In genomic region chr6:148523051-148523450, GRCh38 we compare ENCODE assay signal across 16 cellular contexts.
DNase-seq lines count a peak whose midpoint lies in the region; ATAC-seq and TF ChIP-seq lines count a peak whose summit lies in the region.
"Had no signal": no experiment of that assay in that cellular context is flagged by ENCODE, and none has a peak within 500 bp of the region (broad histone marks: within the 10 kb centered on the region; RNA-seq: fewer than 3 reads in every experiment).

No MANE protein-coding gene starts in this region.

- no TSS peak for BruUV-seq in IMR-90 (replicated peaks; lab: Mats Ljungman, UMichigan)

- no peak overlapping the region for H3K23ac ChIP-seq in IMR-90 (ENCODE audit: low read depth, low read length)

- H3K4me2 ChIP-seq in IMR-90 (ENCODE audit: low read depth, low read length), result peak overlapping the region; percentile 5; the same call in 1 of the 2 replicates

- H3K27ac ChIP-seq in IMR-90 (ENCODE audit: insufficient read depth, low read length), result peak overlapping the region; percentile 99; the same call in 1 of the 2 replicates
- H3K27ac ChIP-seq: lower lobe of right lung had no signal

- POLR2A ChIA-PET in AG04449 (lab: Yijun Ruan, JAX) (interaction anchor here (0.5 to 2.4 kb wide), 2 partner anchors 14 to 225 kb away, joined by 3 to 8 read pairs; no protein-coding TSS in a partner anchor), IMR-90 (lab: Charles Lee; ENCODE audit: unreplicated experiment) (no interaction called here)

- H3K4me1 ChIP-seq in IMR-90 (ENCODE audit: control insufficient read depth, insufficient read depth, low read length), result peaks cover 26% of the 10 kb centered on the region

- H3K18ac ChIP-seq in IMR-90 (ENCODE audit: low read depth, low read length), result peak overlapping the region; percentile 99; the same call in 1 of the 2 replicates

- H3K36me3 ChIP-seq in IMR-90 (ENCODE audit: control insufficient read depth, insufficient read depth, low read length), result peaks cover 18% of the 10 kb centered on the region

- no peaks in the 10 kb centered on the region for H3K9me3 ChIP-seq in IMR-90 (ENCODE audit: control insufficient read depth, insufficient read depth, low read length)
- H3K9me3 ChIP-seq: lower lobe of right lung had no signal

- H3K14ac ChIP-seq in IMR-90 (replicated peaks; ENCODE audit: low read depth, low read length), result no peak overlapping the region

- no peaks in the 10 kb centered on the region for H4K20me1 ChIP-seq in IMR-90 (ENCODE audit: insufficient read depth, low read length)

- TF ChIP-seq RAD21 in IMR-90 (IDR thresholded peaks at IDR 0.05; ENCODE audit: low read length), result no peak

- peak; percentile 13 for ATAC-seq in IMR-90 (ENCODE audit: low read depth)
- no peak for ATAC-seq in GM21825 (IDR thresholded peaks at IDR 0.05; ENCODE audit: unreplicated experiment)
- no peak for ATAC-seq in GM18502 (IDR thresholded peaks at IDR 0.05; ENCODE audit: poor library complexity, unreplicated experiment)
- ATAC-seq: HCT116, lower lobe of right lung had no signal

- intact Hi-C loops in IMR-90 (cut with micrococcal nuclease), result loop anchor here (5.0 kb wide), 1 partner anchor 251 kb away; no protein-coding TSS in a partner anchor

- CTCF ChIA-PET in AG04449 (lab: Yijun Ruan, JAX) (interaction anchor here (1.9 to 2.0 kb wide), 2 partner anchors 9 to 37 kb away, joined by 4 read pairs; no protein-coding TSS in a partner anchor), IMR-90 (lab: Yijun Ruan, JAX) (no interaction called here)

- no peaks in the 10 kb centered on the region for H3K27me3 ChIP-seq in IMR-90 (ENCODE audit: control insufficient read depth, insufficient read depth, low read length)

- peak overlapping the region; percentile 47; the same call in 1 of the 2 replicates for H3K4ac ChIP-seq in IMR-90 (ENCODE audit: low read depth, low read length)

- H4K8ac ChIP-seq in IMR-90 (ENCODE audit: low read depth in 2 of 2, low read length in 2 of 2), result peak overlapping the region; percentile 64 to 75; a peak in 2 of 4 replicates

- peaks cover 10 to 51% of the 10 kb centered on the region in 2 experiments for H3K79me1 ChIP-seq in IMR-90 (ENCODE audit: low read depth in 1 of 2, low read length in 2 of 2)

- H3K56ac ChIP-seq in IMR-90 (ENCODE audit: extremely low read depth, insufficient read depth, low read length), result no peak overlapping the region

- in situ Hi-C loops in IMR-90 (cut with MboI; ENCODE audit: low sequenced_read_pairs), result no loop called here

- peak overlapping the region; percentile 16 for H2BK120ac ChIP-seq in IMR-90 (ENCODE audit: low read depth, low read length)

- H3K9me1 ChIP-seq in IMR-90 (ENCODE audit: insufficient read depth, low read length), result peaks cover 11% of the 10 kb centered on the region; the same call in 1 of the 2 replicates

- no peak for TF ChIP-seq CTCF in AG04449 (IDR thresholded peaks at IDR 0.05; ENCODE audit: insufficient read depth, low read length, missing control alignments)
- TF ChIP-seq CTCF in IMR-90 (conservative IDR thresholded peaks at IDR 0.05; ENCODE audit: low read depth, low read length), result no peak
- TF ChIP-seq CTCF in choroid plexus epithelial cell (conservative IDR thresholded peaks at IDR 0.05; ENCODE audit: low read depth, low read length), result no peak

- H4K91ac ChIP-seq in IMR-90 (ENCODE audit: insufficient read depth, low read depth, low read length), result no peak overlapping the region; the same call in 1 of the 2 replicates

- H3K4me3 ChIP-seq in AG04449 (ENCODE audit: low read depth, low read length) (no peak overlapping the region), IMR-90 (ENCODE audit: insufficient read depth, low read depth, low read length) (no peak overlapping the region), choroid plexus epithelial cell (ENCODE audit: low read depth, low read length) (no peak overlapping the region)
- H3K4me3 ChIP-seq: lower lobe of right lung, skin epidermis had no signal

- 0% methylated on average over 2 of the region's 2 CpGs; no CpG with 5 or more reads in 1 of the 2 experiments for WGBS in IMR-90 (ENCODE audit: extremely low coverage in 2 of 2, insufficient read length in 1 of 2), 2 experiments

- H2AK5ac ChIP-seq in IMR-90 (ENCODE audit: low read depth, low read length), result 0 out of 2 replicates have a peak overlapping the region, but pooled peaks have one; percentile 5

- H4K5ac ChIP-seq in IMR-90 (ENCODE audit: low read depth, low read length), result no peak overlapping the region; the same call in 1 of the 2 replicates

- DNase-seq in AG04449 (ENCODE audit: low read depth, low spot score) (peak; percentile 93), IMR-90 (peak; percentile 93), choroid plexus epithelial cell (ENCODE audit: low read depth) (peak; percentile 76), iris pigment epithelial cell (ENCODE audit: low read depth) (peak; percentile 89), NCI-H1436 (lab: John Stamatoyannopoulos, UW) (no peak)
- no peak for DNase-seq in activated naive CD4-positive, alpha-beta T cell treated with Interleukin-2 at 50 U/mL for 16 hours
- DNase-seq: activated CD8-positive, alpha-beta memory T cell treated with anti-CD3 and anti-CD28 coated beads for 24 hours; activated effector memory CD4-positive, alpha-beta T cell treated with anti-CD3 and anti-CD28 coated beads, Interleukin-2, amount 50 U/mL, for 16 hours; lower lobe of right lung; NCI-H187; NCI-H526; stimulated activated naive CD4-positive, alpha-beta T cell treated with Interleukin-2 at 50 U/mL for 16 hours had no signal

- dilution Hi-C loops in IMR-90 (cut with HindIII; ENCODE audit: low sequenced_read_pairs, unreplicated experiment), result no loop called here

- H3K9ac ChIP-seq in IMR-90 (ENCODE audit: low read depth, low read length), result 0 out of 2 replicates have a peak overlapping the region, but pooled peaks have one; percentile 27

- no peak overlapping the region for H2AFZ ChIP-seq in IMR-90 (replicated peaks; ENCODE audit: low read length, poor library complexity)

- peak overlapping the region; percentile 94 for H2BK5ac ChIP-seq in IMR-90 (ENCODE audit: low read depth, low read length, poor library complexity, severe bottlenecking)

- TF ChIP-seq POLR2A in IMR-90 (IDR thresholded peaks at IDR 0.05; ENCODE audit: low read depth, low read length), result no peak

- H2BK20ac ChIP-seq in IMR-90 (ENCODE audit: low read depth, low read length), result peak overlapping the region; percentile 2; the same call in 1 of the 2 replicates

- H2BK15ac ChIP-seq in IMR-90 (ENCODE audit: low read depth, low read length), result no peak overlapping the region

- H2AK9ac ChIP-seq in IMR-90 (replicated peaks; ENCODE audit: low read depth, low read length, poor library complexity), result no peak overlapping the region

TF ChIP-seq in IMR-90, 13 proteins besides CTCF, POLR2A, EP300 and RAD21:
- peak; percentile 63 for TF ChIP-seq NFE2L2 (IDR thresholded peaks at IDR 0.05; ENCODE audit: low read depth, low read length)
- TF ChIP-seq, protein P1, sequence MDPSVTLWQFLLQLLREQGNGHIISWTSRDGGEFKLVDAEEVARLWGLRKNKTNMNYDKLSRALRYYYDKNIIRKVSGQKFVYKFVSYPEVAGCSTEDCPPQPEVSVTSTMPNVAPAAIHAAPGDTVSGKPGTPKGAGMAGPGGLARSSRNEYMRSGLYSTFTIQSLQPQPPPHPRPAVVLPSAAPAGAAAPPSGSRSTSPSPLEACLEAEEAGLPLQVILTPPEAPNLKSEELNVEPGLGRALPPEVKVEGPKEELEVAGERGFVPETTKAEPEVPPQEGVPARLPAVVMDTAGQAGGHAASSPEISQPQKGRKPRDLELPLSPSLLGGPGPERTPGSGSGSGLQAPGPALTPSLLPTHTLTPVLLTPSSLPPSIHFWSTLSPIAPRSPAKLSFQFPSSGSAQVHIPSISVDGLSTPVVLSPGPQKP (IDR thresholded peaks at IDR 0.05; ENCODE audit: borderline replicate concordance, low read depth, low read length), result no peak
- TF ChIP-seq MXI1 (IDR thresholded peaks at IDR 0.05; ENCODE audit: borderline replicate concordance, low read depth, low read length), result no peak
- TF ChIP-seq MAFK (IDR thresholded peaks at IDR 0.05; ENCODE audit: low read depth, low read length), result peak; percentile 43; the same call in 1 of the 2 replicates
- no peak for TF ChIP-seq CHD1 (IDR thresholded peaks at IDR 0.05; ENCODE audit: low read depth, low read length)
- peak; percentile 62; the same call in 1 of the 2 replicates for TF ChIP-seq FOS (IDR thresholded peaks at IDR 0.05; ENCODE audit: low read depth, low read length)
- peak; percentile 36; the same call in 1 of the 2 replicates for TF ChIP-seq BHLHE40 (IDR thresholded peaks at IDR 0.05; ENCODE audit: low read depth, low read length)
- TF ChIP-seq CEBPB (IDR thresholded peaks at IDR 0.05; ENCODE audit: low read depth, low read length), result peak; percentile 82
- TF ChIP-seq RFX5 (IDR thresholded peaks at IDR 0.05; ENCODE audit: low read depth, low read length), result no peak

Comparison
In these comparisons a context has a peak if more than half of its experiments do, and no peak if none do; other contexts are left out.
1. DNase-seq: peak in AG04449 (single experiment), IMR-90 (single experiment), choroid plexus epithelial cell (single experiment) and iris pigment epithelial cell (single experiment); none in activated naive CD4-positive, alpha-beta T cell treated with Interleukin-2 at 50 U/mL for 16 hours (single experiment) and NCI-H1436 (single experiment).